ENCODE assay signal across 29 cellular contexts in genomic region chr1:233530665-233531386, GRCh38.
"Had no signal": no experiment of that assay in that cellular context is flagged by ENCODE, and none has a peak within 500 bp of the region (broad histone marks: within the 10 kb centered on the region; RNA-seq: fewer than 3 reads in every experiment).

No MANE protein-coding gene starts in this region.

- H3K36me3 ChIP-seq: neural progenitor cell, ovary, prostate gland, right atrium auricular region, right lobe of liver, sigmoid colon, stomach, thoracic aorta, thyroid gland, tibial nerve, upper lobe of left lung, vagina had no signal

- H3K9me3 ChIP-seq: ovary, prostate gland, right atrium auricular region, right lobe of liver, sigmoid colon, thoracic aorta, thyroid gland, vagina had no signal

- FAIRE-seq: small intestine, urothelium cell line had no signal

- H3K27me3 ChIP-seq: neural progenitor cell, ovary, right atrium auricular region, right lobe of liver, sigmoid colon, stomach, thyroid gland, tibial nerve, upper lobe of left lung, vagina had no signal

- H3K27me3 Mint-ChIP-seq: stimulated activated naive B cell treated with anti-CD40 and anti-IgM and Interleukin-4, amounts not matched to agents 10 μg/mL and 1 μg/mL and 100 μg/mL, for 72 hours had no signal

- H3K4me2 ChIP-seq: neural progenitor cell had no signal

- DNase-seq: natural killer cell; occipital lobe; ovary; posterior cingulate gyrus; retina; right lobe of liver; sigmoid colon; small intestine; stimulated activated CD4-positive, alpha-beta T cell treated with anti-CD3 and anti-CD28 coated beads, Interleukin-15, amount 100 ng/mL, for 24 hours; stimulated activated CD4-positive, alpha-beta T cell treated with anti-CD3 and anti-CD28 coated beads, Interleukin-2, amount 100 ng/mL, for 24 hours; stimulated activated CD4-positive, alpha-beta T cell treated with anti-CD3 and anti-CD28 coated beads, Interleukin-2, amount 100 ng/mL, for 48 hours; stimulated activated CD4-positive, alpha-beta T cell treated with anti-CD3 and anti-CD28 coated beads, Interleukin-4, amount 100 ng/mL, for 24 hours; stimulated activated naive B cell treated with anti-CD40 and anti-IgM and Interleukin-4, amounts not matched to agents 10 μg/mL and 1 μg/mL and 100 μg/mL, for 72 hours; stimulated activated naive CD4-positive, alpha-beta T cell treated with Interleukin-2 at 50 U/mL for 16 hours; stomach; thyroid gland; trophoblast cell; upper lobe of left lung had no signal

- H3K9me3 Mint-ChIP-seq: stimulated activated effector memory CD8-positive, alpha-beta T cell treated with anti-CD3 and anti-CD28 coated beads, Interleukin-12 subunit alpha, Interleukin-12 subunit beta, amount 100 ng/mL, for 72 hours had no signal

- H3K4me3 Mint-ChIP-seq: natural killer cell; nephron; neural progenitor cell; stimulated activated effector memory CD8-positive, alpha-beta T cell treated with anti-CD3 and anti-CD28 coated beads, Interleukin-12 subunit alpha, Interleukin-12 subunit beta, amount 100 ng/mL, for 72 hours; stimulated activated naive B cell treated with anti-CD40 and anti-IgM and Interleukin-4, amounts not matched to agents 10 μg/mL and 1 μg/mL and 100 μg/mL, for 72 hours; stimulated activated naive CD8-positive, alpha-beta T cell treated with anti-CD3 and anti-CD28 coated beads, Interleukin-15, Interleukin-2, amounts not matched to agents 100 ng/mL and 50 ng/mL, for 24 hours had no signal

- H3K79me2 ChIP-seq: parathyroid adenoma had no signal

- H3K27ac Mint-ChIP-seq: natural killer cell; nephron; neural progenitor cell; stimulated activated effector memory CD8-positive, alpha-beta T cell treated with anti-CD3 and anti-CD28 coated beads, Interleukin-12 subunit alpha, Interleukin-12 subunit beta, amount 100 ng/mL, for 72 hours; stimulated activated naive B cell treated with anti-CD40 and anti-IgM and Interleukin-4, amounts not matched to agents 10 μg/mL and 1 μg/mL and 100 μg/mL, for 72 hours; stimulated activated naive CD8-positive, alpha-beta T cell treated with anti-CD3 and anti-CD28 coated beads, Interleukin-15, Interleukin-2, amounts not matched to agents 100 ng/mL and 50 ng/mL, for 24 hours had no signal

- H3K36me3 Mint-ChIP-seq: natural killer cell; neural progenitor cell; stimulated activated effector memory CD8-positive, alpha-beta T cell treated with anti-CD3 and anti-CD28 coated beads, Interleukin-12 subunit alpha, Interleukin-12 subunit beta, amount 100 ng/mL, for 72 hours; stimulated activated naive B cell treated with anti-CD40 and anti-IgM and Interleukin-4, amounts not matched to agents 10 μg/mL and 1 μg/mL and 100 μg/mL, for 72 hours had no signal

- H3K4me3 ChIP-seq: neural progenitor cell, ovary, prostate gland, right atrium auricular region, right lobe of liver, sigmoid colon, stomach, thoracic aorta, thyroid gland, tibial nerve, upper lobe of left lung, vagina had no signal

- ATAC-seq: natural killer cell; right lobe of liver; stimulated activated effector memory CD8-positive, alpha-beta T cell treated with anti-CD3 and anti-CD28 coated beads, Interleukin-12 subunit alpha, Interleukin-12 subunit beta, amount 100 ng/mL, for 72 hours; stimulated activated naive B cell treated with anti-CD40 and anti-IgM and Interleukin-4, amounts not matched to agents 10 μg/mL and 1 μg/mL and 100 μg/mL, for 72 hours had no signal

- H3K4me1 Mint-ChIP-seq: natural killer cell; nephron; neural progenitor cell; stimulated activated effector memory CD8-positive, alpha-beta T cell treated with anti-CD3 and anti-CD28 coated beads, Interleukin-12 subunit alpha, Interleukin-12 subunit beta, amount 100 ng/mL, for 72 hours; stimulated activated naive B cell treated with anti-CD40 and anti-IgM and Interleukin-4, amounts not matched to agents 10 μg/mL and 1 μg/mL and 100 μg/mL, for 72 hours had no signal

- H2AFZ ChIP-seq: neural progenitor cell, parathyroid adenoma had no signal

- H3K27ac ChIP-seq: neural progenitor cell, ovary, parathyroid adenoma, prostate gland, right atrium auricular region, right lobe of liver, sigmoid colon, stomach, thoracic aorta, thyroid gland, tibial nerve, upper lobe of left lung, vagina had no signal

- H3K4me1 ChIP-seq: neural progenitor cell, parathyroid adenoma, prostate gland, right atrium auricular region, right lobe of liver, sigmoid colon, stomach, thyroid gland, tibial nerve, upper lobe of left lung, vagina had no signal

- H3K9ac ChIP-seq: neural progenitor cell, parathyroid adenoma had no signal
